8 cellular contexts compared by ENCODE assay signal in the genomic region with DNA sequence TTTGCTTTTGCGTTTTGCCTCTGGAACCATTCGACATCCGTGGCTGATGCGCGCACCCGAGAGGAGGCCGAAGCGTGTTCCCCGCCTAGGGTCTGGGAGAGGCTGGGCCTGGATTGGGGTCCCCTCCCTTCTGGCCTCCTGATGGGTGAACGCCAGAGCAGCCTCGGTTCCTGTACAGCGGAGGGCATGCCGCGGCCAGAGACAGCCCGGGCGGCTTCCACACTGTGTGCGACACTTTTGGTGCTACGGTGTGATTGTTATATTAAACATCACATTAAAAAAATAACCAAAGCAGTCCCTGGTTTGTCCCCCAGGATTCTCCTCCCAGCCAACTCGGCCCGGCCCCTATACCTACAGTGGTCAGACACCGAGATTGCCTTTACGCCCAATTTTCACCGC. TPM values are rescaled to one million over a fixed set of nuclear protein-coding genes. Genes with fewer than 3 reads are reported as not detected.
DNase-seq lines count a peak whose midpoint lies in the region; ATAC-seq and TF ChIP-seq lines count a peak whose summit lies in the region.

No MANE protein-coding gene starts in this region.

- in situ Hi-C loops in GM13977 (cut with MboI; ENCODE audit: low pct_unique_long_range_greater_than_20kb, low sequenced_read_pairs, unreplicated experiment) = loop anchor here (10.0 to 25.0 kb wide), 2 partner anchors 798 to 1305 kb away; no protein-coding TSS in a partner anchor

- peaks cover 41% of the 10 kb centered on the region for H3K4me1 ChIP-seq in left ventricle myocardium inferior

- H3K4me3 ChIP-seq in left ventricle myocardium inferior (peak overlapping the region; percentile 72), skeletal muscle cell (ENCODE audit: low read depth, low read length) (peak overlapping the region; percentile 78)

- TF ChIP-seq CTCF in left ventricle myocardium inferior (IDR thresholded peaks at IDR 0.05; ENCODE audit: borderline replicate concordance) (no peak), GM13977 (IDR thresholded peaks at IDR 0.05; ENCODE audit: extremely low read depth, insufficient read depth, missing control alignments) (no peak)

- peak; percentile 19 for ATAC-seq in GM19372 (IDR thresholded peaks at IDR 0.05; ENCODE audit: low read depth, unreplicated experiment)
- peak; percentile 21 for ATAC-seq in T-helper 17 cell
- ATAC-seq in GM21825 (IDR thresholded peaks at IDR 0.05; ENCODE audit: unreplicated experiment) = no peak

- no peak for DNase-seq in T-helper 17 cell
- DNase-seq in left ventricle myocardium inferior = peak; percentile 14
- DNase-seq in skeletal muscle cell (ENCODE audit: low read depth) = no peak
- no peak for DNase-seq in GM13977 (ENCODE audit: low spot score)
- DNase-seq in HUDEP-2 (lab: John Stamatoyannopoulos, UW; ENCODE audit: unreplicated experiment in 76 of 76) = no peak
- DNase-seq in OCI-M1 (lab: John Stamatoyannopoulos, UW) = no peak

- H3K27ac Mint-ChIP-seq in T-helper 17 cell = peak overlapping the region; percentile 78

- H3K4me3 Mint-ChIP-seq in T-helper 17 cell = peak overlapping the region; percentile 73

- H3K36me3 Mint-ChIP-seq in T-helper 17 cell (ENCODE audit: low read depth) = peaks cover 7% of the 10 kb centered on the region

- H3K27me3 ChIP-seq in left ventricle myocardium inferior (ENCODE audit: low read depth) = peaks cover 100% of the 10 kb centered on the region

- H3K4me1 Mint-ChIP-seq in T-helper 17 cell = peaks cover 24% of the 10 kb centered on the region

- no peaks in the 10 kb centered on the region for H3K36me3 ChIP-seq in left ventricle myocardium inferior

- H3K27ac ChIP-seq in left ventricle myocardium inferior (replicated peaks) = no peak overlapping the region

- intact Hi-C loops in left ventricle myocardium inferior (cut with micrococcal nuclease) = loop anchor here (5.0 kb wide), 1 partner anchor 788 kb away; no protein-coding TSS in a partner anchor

- no peaks in the 10 kb centered on the region for H3K9me3 ChIP-seq in T-helper 17 cell (ENCODE audit: control insufficient read depth, low read length, poor library complexity, severe bottlenecking)
- no peaks in the 10 kb centered on the region for H3K9me3 ChIP-seq in left ventricle myocardium inferior (replicated peaks)

- H3K27me3 Mint-ChIP-seq in T-helper 17 cell = peaks cover 82% of the 10 kb centered on the region

RNA-seq across cellular contexts. Expression of gene HOXA7, which starts 3.7 kb away (rescaled TPM):
- total RNA-seq in T-helper 17 cell = not detected
- total RNA-seq in left ventricle myocardium inferior = 0.36 TPM

RNA-seq across cellular contexts. Expression of gene HOXA9, which starts 5.2 kb away (rescaled TPM):
- total RNA-seq in T-helper 17 cell (not detected), left ventricle myocardium inferior (not detected)

RNA-seq across cellular contexts. Expression of gene HOXA3, which starts 7.8 kb away (rescaled TPM):
- total RNA-seq in T-helper 17 cell (not detected), left ventricle myocardium inferior (not detected)

RNA-seq across cellular contexts. Expression of gene HOXA6, which starts 12.6 kb away (rescaled TPM):
- not detected for total RNA-seq in T-helper 17 cell
- total RNA-seq in left ventricle myocardium inferior = not detected

RNA-seq across cellular contexts. Expression of gene HOXA10, which starts 14.0 kb away (rescaled TPM):
- total RNA-seq in T-helper 17 cell (not detected), left ventricle myocardium inferior (not detected)
